ENCODE assay signal across 1 cellular context in genomic region chr3:65633018-65633417, GRCh38.
A peak's percentile ranks its signal among the peaks of the same experiment; 100 is the strongest.
TF ChIP-seq lines count a peak whose summit lies in the region.

No MANE protein-coding gene starts in this region.

TF ChIP-seq in HEK293, 187 proteins besides CTCF, POLR2A, EP300 and RAD21 (continued from another document):
- no peak for TF ChIP-seq ZBTB11 (tag by site-specific recombination; conservative IDR thresholded peaks at IDR 0.05; ENCODE audit: low read depth)
- TF ChIP-seq ZBTB8A (tag by site-specific recombination; IDR thresholded peaks at IDR 0.05), result peak; percentile 49
- TF ChIP-seq ZNF211 (tag by site-specific recombination; IDR thresholded peaks at IDR 0.05; ENCODE audit: low read depth), result no peak
- TF ChIP-seq MZF1 (tag by site-specific recombination; IDR thresholded peaks at IDR 0.05; ENCODE audit: borderline replicate concordance), result 0 out of 2 replicates have a peak, but pooled peaks have one; percentile 34
- TF ChIP-seq SCRT1 (tag by site-specific recombination; IDR thresholded peaks at IDR 0.05; ENCODE audit: borderline replicate concordance), result 0 out of 2 replicates have a peak, but pooled peaks have one; percentile 19
- no peak for TF ChIP-seq HOXD13 (CRISPR knock-in tag; IDR thresholded peaks at IDR 0.05; ENCODE audit: borderline replicate concordance)
- TF ChIP-seq WT1 (tag by site-specific recombination; IDR thresholded peaks at IDR 0.05), result 0 out of 2 replicates have a peak, but pooled peaks have one; percentile 33
- TF ChIP-seq ZEB2 (tag by site-specific recombination; IDR thresholded peaks at IDR 0.05), result peak; percentile 37; the same call in 1 of the 2 replicates
